8 cellular contexts compared by ENCODE assay signal in the genomic region with DNA sequence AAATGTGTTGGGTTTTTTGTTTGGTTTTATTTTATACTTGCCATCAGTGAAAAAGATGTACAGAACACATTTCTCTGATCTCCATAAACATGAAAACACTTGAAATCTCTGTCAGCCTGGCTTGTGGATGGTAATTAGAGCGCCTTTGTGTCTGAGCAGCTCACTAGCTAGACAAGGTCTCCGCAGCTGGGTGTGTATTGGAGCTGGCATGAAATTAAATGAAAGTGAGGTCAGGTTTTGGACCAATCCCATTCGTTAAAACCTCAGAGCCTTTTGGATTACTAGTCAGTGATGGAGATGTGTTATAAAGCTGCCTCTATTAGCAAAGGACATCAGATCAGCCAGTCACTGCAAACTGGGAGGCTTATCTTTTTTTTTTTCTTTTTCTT. TPM values are rescaled to one million over a fixed set of nuclear protein-coding genes. Genes with fewer than 3 reads are reported as not detected.
DNase-seq lines count a peak whose midpoint lies in the region; ATAC-seq and TF ChIP-seq lines count a peak whose summit lies in the region.

No MANE protein-coding gene starts in this region.

- H3K9me3 ChIP-seq in ES-I3 (ENCODE audit: control insufficient read depth, insufficient read depth, low read length) (no peaks in the 10 kb centered on the region), duodenal mucosa (ENCODE audit: control insufficient read depth in 1 of 2, low read length in 2 of 2) (no peaks in the 10 kb centered on the region), neural progenitor cell (ENCODE audit: low read depth) (no peaks in the 10 kb centered on the region)

- peak overlapping the region; percentile 85 for H3K4me3 Mint-ChIP-seq in neural progenitor cell

- no peak for ATAC-seq in HG02763 (IDR thresholded peaks at IDR 0.05; ENCODE audit: unreplicated experiment)
- ATAC-seq in GM18868 (IDR thresholded peaks at IDR 0.05; ENCODE audit: unreplicated experiment) = no peak

- peaks cover 19% of the 10 kb centered on the region for H3K4me1 Mint-ChIP-seq in neural progenitor cell

- H3F3A ChIP-seq in neural progenitor cell (ENCODE audit: low read depth) = peaks cover 32% of the 10 kb centered on the region

- H3K36me3 ChIP-seq in ES-I3 (ENCODE audit: insufficient read depth, low read length) (no peaks in the 10 kb centered on the region), duodenal mucosa (ENCODE audit: control insufficient read depth in 1 of 2, insufficient read depth in 2 of 2, low read length in 2 of 2) (no peaks in the 10 kb centered on the region), neural progenitor cell (no peaks in the 10 kb centered on the region)

- H3K27ac ChIP-seq in duodenal mucosa (ENCODE audit: low read depth, low read length) = no peak overlapping the region
- H3K27ac ChIP-seq in neural progenitor cell = no peak overlapping the region

- H3K27me3 ChIP-seq in duodenal mucosa (ENCODE audit: control insufficient read depth in 1 of 2, insufficient read depth in 2 of 2, low read length in 2 of 2) = no peaks in the 10 kb centered on the region
- peaks cover 32% of the 10 kb centered on the region for H3K27me3 ChIP-seq in neural progenitor cell

- no peaks in the 10 kb centered on the region for H3K9me3 Mint-ChIP-seq in neural progenitor cell

- H3K36me3 Mint-ChIP-seq in neural progenitor cell = no peaks in the 10 kb centered on the region

- peaks cover 10% of the 10 kb centered on the region; the same call in 1 of the 2 replicates for H3K4me1 ChIP-seq in ES-I3 (ENCODE audit: insufficient read depth, low read length)
- H3K4me1 ChIP-seq in duodenal mucosa (ENCODE audit: control insufficient read depth in 1 of 2, insufficient read depth in 2 of 2, low read length in 2 of 2) = peaks cover 12 to 22% of the 10 kb centered on the region in 2 donors
- peaks cover 19% of the 10 kb centered on the region for H3K4me1 ChIP-seq in neural progenitor cell

- H3K9ac ChIP-seq in ES-I3 (ENCODE audit: low read depth, low read length) (peak overlapping the region; percentile 75; the same call in 1 of the 2 replicates), duodenal mucosa (ENCODE audit: low read depth in 1 of 2, low read length in 2 of 2) (peak overlapping the region; percentile 77 to 91), neural progenitor cell (no peak overlapping the region)

- peaks cover 14% of the 10 kb centered on the region for H3K79me2 ChIP-seq in neural progenitor cell (ENCODE audit: low read depth)

- peak overlapping the region; percentile 86 to 90 for H3K4me3 ChIP-seq in duodenal mucosa (ENCODE audit: low read depth in 1 of 2, low read length in 2 of 2)
- H3K4me3 ChIP-seq in neural progenitor cell = peak overlapping the region; percentile 95

- H3K27ac Mint-ChIP-seq in neural progenitor cell = no peak overlapping the region

- DNase-seq in NCI-H2029 treated with DMSO at 0.1 percent for 48 hours (lab: John Stamatoyannopoulos, UW) = peak; percentile 51
- DNase-seq in neural progenitor cell (ENCODE audit: low spot score) = peak; percentile 27
- DNase-seq in stimulated activated CD4-positive, alpha-beta T cell treated with anti-CD3 and anti-CD28 coated beads, Interleukin-2, amount 100 ng/mL, for 48 hours = no peak
- DNase-seq in NCI-H524 treated with DMSO at 0.1 percent for 48 hours (lab: John Stamatoyannopoulos, UW) = no peak

- H3K4me2 ChIP-seq in neural progenitor cell = peak overlapping the region; percentile 95

- TF ChIP-seq CTCF in neural progenitor cell (IDR thresholded peaks at IDR 0.05) = no peak

- peaks cover 40% of the 10 kb centered on the region for H3K27me3 Mint-ChIP-seq in neural progenitor cell (ENCODE audit: insufficient read depth, low read depth)

- no peak overlapping the region for H2AFZ ChIP-seq in neural progenitor cell (replicated peaks)

- H4K20me1 ChIP-seq in neural progenitor cell (ENCODE audit: low read depth) = peaks cover 27% of the 10 kb centered on the region

RNA-seq across cellular contexts. Expression of gene FRAT1, which starts 2.7 kb away (rescaled TPM):
- 2.0 and 8.8 TPM in 2 replicates for total RNA-seq in neural progenitor cell (ENCODE audit: low replicate concordance)

RNA-seq across cellular contexts. Expression of gene FRAT2, which starts 12.7 kb away (rescaled TPM):
- total RNA-seq in neural progenitor cell (ENCODE audit: low replicate concordance) = 14.9 and 27.4 TPM in 2 replicates

RNA-seq across cellular contexts. Expression of gene ARHGAP19, which starts 29.4 kb away (rescaled TPM):
- total RNA-seq in neural progenitor cell (ENCODE audit: low replicate concordance) = 58.9 and 88.8 TPM in 2 replicates

Comparison
In these comparisons a context has a peak if more than half of its experiments do, and no peak if none do; other contexts are left out.
1. DNase-seq: peak in NCI-H2029 treated with DMSO at 0.1 percent for 48 hours (single experiment) and neural progenitor cell (single experiment); none in stimulated activated CD4-positive, alpha-beta T cell treated with anti-CD3 and anti-CD28 coated beads, Interleukin-2, amount 100 ng/mL, for 48 hours (0 of 2) and NCI-H524 treated with DMSO at 0.1 percent for 48 hours (single experiment).